20 cellular contexts compared by ENCODE assay signal in genomic region chr13:111860161-111860560, GRCh38.
"Had no signal": no experiment of that assay in that cellular context is flagged by ENCODE, and none has a peak within 500 bp of the region (broad histone marks: within the 10 kb centered on the region; RNA-seq: fewer than 3 reads in every experiment).

No MANE protein-coding gene starts in this region.

- H3K27ac ChIP-seq: PC-9 had no signal

- ATAC-seq: activated CD8-positive, alpha-beta memory T cell treated with anti-CD3 and anti-CD28 coated beads, Interleukin-2, amount 10 ng/mL, durations not matched to agents 7 days and 5 days; K562; T-helper 17 cell; WTC11 had no signal

- DNase-seq: activated CD4-positive, alpha-beta T cell treated with anti-CD3 and anti-CD28 coated beads for 48 hours; activated CD4-positive, alpha-beta T cell treated with anti-CD3 and anti-CD28 coated beads, Interleukin-2, amount 50 U/mL, for 4 hours; activated CD4-positive, CD25-positive, alpha-beta regulatory T cell treated with anti-CD3 and anti-CD28 coated beads, Interleukin-2, amount 50 U/mL, for 72 hours; activated CD8-positive, alpha-beta memory T cell treated with anti-CD3 and anti-CD28 coated beads, Interleukin-2, amount 10 ng/mL, durations not matched to agents 7 days and 5 days; activated effector memory CD4-positive, alpha-beta T cell treated with Interleukin-2 at 50 U/mL for 16 hours; activated naive CD4-positive, alpha-beta T cell; activated T-cell treated with anti-CD3 and anti-CD28 coated beads, Interleukin-2, amount 50 U/mL, for 24 hours; aorta; Karpas-422; MM.1S; NCI-H1436 treated with DMSO at 0.1 percent for 48 hours; NCI-H187; NCI-H2171; NCI-H524; PC-9; SIG-M5; T-helper 17 cell; T-helper 9 cell had no signal

- H3K4me3 ChIP-seq: K562, PC-9 had no signal
